21 cellular contexts compared by ENCODE assay signal in the genomic region with DNA sequence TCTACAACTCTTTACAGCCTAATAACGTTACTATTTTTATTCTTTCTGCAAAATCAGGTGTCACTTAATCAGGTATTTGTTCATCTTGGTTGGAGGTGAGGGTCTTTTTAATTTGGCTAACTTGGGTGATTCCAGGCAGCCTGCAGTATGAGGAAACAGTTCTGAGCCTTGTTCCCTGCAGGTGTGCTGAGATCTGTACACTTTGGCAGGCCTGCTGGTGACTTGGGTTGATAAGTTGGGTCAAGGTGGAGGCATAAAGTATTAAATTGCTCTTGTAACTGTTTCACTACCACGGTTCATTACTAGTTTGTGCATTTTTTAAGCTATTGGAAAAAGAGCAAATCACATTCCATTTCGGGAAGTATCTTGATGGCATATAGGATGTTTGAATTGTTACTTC. TPM values are rescaled to one million over a fixed set of nuclear protein-coding genes. Genes with fewer than 3 reads are reported as not detected.
DNase-seq lines count a peak whose midpoint lies in the region; ATAC-seq, FAIRE-seq and TF ChIP-seq lines count a peak whose summit lies in the region.
"Had no signal": no experiment of that assay in that cellular context is flagged by ENCODE, and none has a peak within 500 bp of the region (broad histone marks: within the 10 kb centered on the region; RNA-seq: fewer than 3 reads in every experiment).

No MANE protein-coding gene starts in this region.

- FAIRE-seq in pancreas (lab: Jason Lieb, UNC) (no peak), GM12891 (lab: Jason Lieb, UNC) (no peak)
- FAIRE-seq: GM12892, H54 had no signal

- peaks cover 6% of the 10 kb centered on the region for H3K27me3 Mint-ChIP-seq in progenitor cell of endocrine pancreas
- peaks cover 32 to 40% of the 10 kb centered on the region in 2 donors for H3K27me3 Mint-ChIP-seq in natural killer cell treated with Interleukin-12 subunit alpha and Interleukin-12 subunit beta and Interleukin-15 and Interleukin-18, amount 100 ng/mL, for 72 hours

- peak; percentile 67 for ATAC-seq in body of pancreas
- ATAC-seq in left colon = peak; percentile 82
- peak; percentile 70 to 92 (median 86) for ATAC-seq in pancreas
- ATAC-seq in natural killer cell treated with Interleukin-12 subunit alpha and Interleukin-12 subunit beta and Interleukin-15 and Interleukin-18, amount 100 ng/mL, for 72 hours = no peak

- no peaks in the 10 kb centered on the region for H3K36me3 Mint-ChIP-seq in progenitor cell of endocrine pancreas (ENCODE audit: insufficient read depth)
- no peaks in the 10 kb centered on the region for H3K36me3 Mint-ChIP-seq in natural killer cell treated with Interleukin-12 subunit alpha and Interleukin-12 subunit beta and Interleukin-15 and Interleukin-18, amount 100 ng/mL, for 72 hours
- H3K36me3 Mint-ChIP-seq: CD4-positive, alpha-beta memory T cell had no signal

- peak in 2 of 7 experiments; percentile 10 to 17 for TF ChIP-seq CTCF in body of pancreas (IDR thresholded peaks at IDR 0.05)
- no peak for TF ChIP-seq CTCF in pancreas (IDR thresholded peaks at IDR 0.05)
- TF ChIP-seq CTCF in transverse colon (IDR thresholded peaks at IDR 0.05) = no peak
- TF ChIP-seq CTCF in progenitor cell of endocrine pancreas (IDR thresholded peaks at IDR 0.05; ENCODE audit: unreplicated experiment) = no peak
- no peak for TF ChIP-seq CTCF in suprapubic skin (IDR thresholded peaks at IDR 0.05)

- H3K4me1 ChIP-seq in body of pancreas (peaks cover 85% of the 10 kb centered on the region), pancreas (peaks cover 39 to 66% (median 66%) of the 10 kb centered on the region in 3 donors), transverse colon (peaks cover 0 to 4% (median 1%) of the 10 kb centered on the region in 4 donors), suprapubic skin (no peaks in the 10 kb centered on the region)

- H3K27ac ChIP-seq in body of pancreas (peak overlapping the region in 2 of 4 donors; percentile 57 to 58), pancreas (peak overlapping the region in 2 of 4 donors; percentile 13 to 25), transverse colon (no peak overlapping the region), suprapubic skin (no peak overlapping the region)

- no peak overlapping the region for H3K4me3 Mint-ChIP-seq in progenitor cell of endocrine pancreas (ENCODE audit: low read depth)
- no peak overlapping the region for H3K4me3 Mint-ChIP-seq in natural killer cell treated with Interleukin-12 subunit alpha and Interleukin-12 subunit beta and Interleukin-15 and Interleukin-18, amount 100 ng/mL, for 72 hours
- H3K4me3 Mint-ChIP-seq: CD4-positive, alpha-beta memory T cell; HFFc6 had no signal

- WGBS in body of pancreas, 2 donors = 8 to 22% methylated on average over 3 of the region's 3 CpGs
- WGBS in pancreas, 2 donors = 19 to 20% methylated on average over 3 of the region's 3 CpGs
- 38 to 44% methylated on average over 3 of the region's 3 CpGs for WGBS in transverse colon (ENCODE audit: low coverage in 1 of 2), 2 donors
- WGBS in suprapubic skin = 79% methylated on average over 3 of the region's 3 CpGs

- no peaks in the 10 kb centered on the region for H3K27me3 ChIP-seq in body of pancreas
- H3K27me3 ChIP-seq in pancreas = no peaks in the 10 kb centered on the region
- H3K27me3 ChIP-seq in transverse colon = peaks cover 13% of the 10 kb centered on the region
- H3K27me3 ChIP-seq in suprapubic skin = peaks cover 4% of the 10 kb centered on the region

- no peak overlapping the region for H3K4me3 ChIP-seq in body of pancreas
- H3K4me3 ChIP-seq in pancreas = no peak overlapping the region
- H3K4me3 ChIP-seq in transverse colon = no peak overlapping the region
- no peak overlapping the region for H3K4me3 ChIP-seq in suprapubic skin
- H3K4me3 ChIP-seq: HAP-1 had no signal

- DNase-seq in body of pancreas = peak; percentile 54 to 81 (median 66)
- DNase-seq in left colon = peak; percentile 28 to 39
- DNase-seq in pancreas = peak in 3 of 6 donors; percentile 42 to 68 (median 50)
- peak; percentile 30 for DNase-seq in transverse colon
- no peak for DNase-seq in progenitor cell of endocrine pancreas (ENCODE audit: low spot score, unreplicated experiment)
- DNase-seq in GM12891 (ENCODE audit: insufficient read length, low spot score) = no peak
- DNase-seq in natural killer cell treated with Interleukin-12 subunit alpha and Interleukin-12 subunit beta and Interleukin-15 and Interleukin-18, amount 100 ng/mL, for 72 hours (ENCODE audit: low spot score) = no peak
- no peak for DNase-seq in suprapubic skin (ENCODE audit: low spot score in 2 of 2)
- DNase-seq: C1 segment of cervical spinal cord; Calu3; CD4-positive, alpha-beta memory T cell; COR-L47; DMS53; DMS79 treated with DMSO at 0.1 percent for 48 hours; GF-D8; GOT3; HFFc6 had no signal

- H3K36me3 ChIP-seq in body of pancreas (replicated peaks in 1 of 2; ENCODE audit: insufficient read depth in 1 of 2, low read depth in 2 of 2) (no peaks in the 10 kb centered on the region), pancreas (no peaks in the 10 kb centered on the region), transverse colon (no peaks in the 10 kb centered on the region), suprapubic skin (no peaks in the 10 kb centered on the region)
- H3K36me3 ChIP-seq: HAP-1 had no signal

- H3K9me3 Mint-ChIP-seq in progenitor cell of endocrine pancreas (ENCODE audit: low read depth) = no peaks in the 10 kb centered on the region
- H3K9me3 Mint-ChIP-seq in natural killer cell treated with Interleukin-12 subunit alpha and Interleukin-12 subunit beta and Interleukin-15 and Interleukin-18, amount 100 ng/mL, for 72 hours = peaks cover 4% of the 10 kb centered on the region
- H3K9me3 Mint-ChIP-seq: CD4-positive, alpha-beta memory T cell; HFFc6 had no signal

- H3K27ac Mint-ChIP-seq in progenitor cell of endocrine pancreas = no peak overlapping the region
- H3K27ac Mint-ChIP-seq in natural killer cell treated with Interleukin-12 subunit alpha and Interleukin-12 subunit beta and Interleukin-15 and Interleukin-18, amount 100 ng/mL, for 72 hours = no peak overlapping the region
- H3K27ac Mint-ChIP-seq: CD4-positive, alpha-beta memory T cell; HFFc6 had no signal

- in situ Hi-C loops in transverse colon (cut with MboI; ENCODE audit: low pct_ligation_motif_present in 1 of 4, low pct_unique_long_range_greater_than_20kb in 1 of 4, low sequenced_read_pairs in 3 of 4) = no loop called here

- TF ChIP-seq EP300 in transverse colon (IDR thresholded peaks at IDR 0.05; ENCODE audit: low read depth) = no peak
- no peak for TF ChIP-seq EP300 in suprapubic skin (IDR thresholded peaks at IDR 0.05)

- H3K4me1 Mint-ChIP-seq in progenitor cell of endocrine pancreas (ENCODE audit: low read depth) = peaks cover 19% of the 10 kb centered on the region
- H3K4me1 Mint-ChIP-seq in natural killer cell treated with Interleukin-12 subunit alpha and Interleukin-12 subunit beta and Interleukin-15 and Interleukin-18, amount 100 ng/mL, for 72 hours (ENCODE audit: low read depth in 2 of 2) = peaks cover 0 to 4% of the 10 kb centered on the region in 2 donors

- no peaks in the 10 kb centered on the region for H3K9me3 ChIP-seq in body of pancreas
- H3K9me3 ChIP-seq in pancreas = no peaks in the 10 kb centered on the region
- no peaks in the 10 kb centered on the region for H3K9me3 ChIP-seq in transverse colon
- H3K9me3 ChIP-seq in suprapubic skin = no peaks in the 10 kb centered on the region
- H3K9me3 ChIP-seq: HAP-1 had no signal

- TF ChIP-seq POLR2A in body of pancreas (IDR thresholded peaks at IDR 0.05) (no peak), transverse colon (IDR thresholded peaks at IDR 0.05) (no peak), GM12891 (IDR thresholded peaks at IDR 0.05; ENCODE audit: low read depth, low read length) (no peak), suprapubic skin (IDR thresholded peaks at IDR 0.05) (no peak)

- intact Hi-C loops in body of pancreas (cut with DNase I) = no loop called here
- intact Hi-C loops in left colon (cut with DNase I, micrococcal nuclease) = no loop called here
- intact Hi-C loops in pancreas (cut with DNase I) = no loop called here
- intact Hi-C loops in transverse colon (cut with DNase I; ENCODE audit: low total_unique reads) = no loop called here

TF ChIP-seq in GM12891, 5 proteins besides CTCF, POLR2A, EP300 and RAD21:
- no peak for TF ChIP-seq PAX5 (IDR thresholded peaks at IDR 0.05; ENCODE audit: insufficient read depth, low read length, severe bottlenecking)
- TF ChIP-seq POLR2AphosphoS5 (IDR thresholded peaks at IDR 0.05; ENCODE audit: low read depth, low read length) = no peak
- no peak for TF ChIP-seq SPI1 (IDR thresholded peaks at IDR 0.05; ENCODE audit: low read depth, low read length)
- no peak for TF ChIP-seq POU2F2 (IDR thresholded peaks at IDR 0.05; ENCODE audit: low read depth, low read length)
- TF ChIP-seq TAF1 (IDR thresholded peaks at IDR 0.05; ENCODE audit: low read depth, low read length) = no peak

RNA-seq across cellular contexts. Expression of a gene that starts 10.0 kb away (rescaled TPM):
- total RNA-seq in body of pancreas = 10 to 100 TPM; 40.2 to 62.3 TPM
- total RNA-seq in left colon = 10 to 100 TPM; 16.3 to 18.1 TPM
- total RNA-seq in pancreas = 10 to 100 TPM; 12.6 to 18.8 (median 15.3) TPM
- 10 to 100 TPM in 1 of 2 donors, 1 to 10 TPM in 1; 9.7 to 22.0 TPM for polyA plus RNA-seq in pancreas
- total RNA-seq in transverse colon = 10 to 100 TPM; 18.7 to 69.3 (median 28.9) TPM
- 13.1 and 13.9 TPM in 2 replicates for total RNA-seq in progenitor cell of endocrine pancreas
- polyA plus RNA-seq in GM12891 (2012; ENCODE audit: low read depth, missing spikeins) = 0.03 TPM
- 1 to 10 TPM in 1 of 2 donors, under 1 TPM in 1; 0.64 to 3.0 TPM for total RNA-seq in natural killer cell treated with Interleukin-12 subunit alpha and Interleukin-12 subunit beta and Interleukin-15 and Interleukin-18, amount 100 ng/mL, for 72 hours
- 10 to 100 TPM in 2 of 4 donors, 1 to 10 TPM in 2; 6.3 to 14.1 (median 8.9) TPM for total RNA-seq in suprapubic skin
- total RNA-seq: G401 had no signal

RNA-seq across cellular contexts. Expression of a gene that starts 42.0 kb away (rescaled TPM):
- total RNA-seq in body of pancreas = 10 to 100 TPM; 24.1 to 72.1 TPM
- total RNA-seq in left colon = 1 to 10 TPM; 5.7 to 9.8 TPM
- 10 to 100 TPM in 2 of 6 donors, 1 to 10 TPM in 4; 7.6 to 13.4 (median 8.7) TPM for total RNA-seq in pancreas
- polyA plus RNA-seq in pancreas = 10 to 100 TPM in 1 of 2 donors, 1 to 10 TPM in 1; 5.5 to 25.9 TPM
- 100 to 1,000 TPM in 1 of 4 donors, 10 to 100 TPM in 2, 1 to 10 TPM in 1; 6.8 to 518 (median 11.8) TPM for total RNA-seq in transverse colon
- total RNA-seq in progenitor cell of endocrine pancreas = 33.6 and 37.0 TPM in 2 replicates
- polyA plus RNA-seq in GM12891 (2012; ENCODE audit: low read depth, missing spikeins) = 3.1 TPM
- total RNA-seq in natural killer cell treated with Interleukin-12 subunit alpha and Interleukin-12 subunit beta and Interleukin-15 and Interleukin-18, amount 100 ng/mL, for 72 hours = 10 to 100 TPM in 1 of 2 donors, 1 to 10 TPM in 1; 7.1 to 30.8 TPM
- 10 to 100 TPM in 3 of 4 donors, 1 to 10 TPM in 1; 8.9 to 21.4 (median 14.3) TPM for total RNA-seq in suprapubic skin

Comparison
In these comparisons a context has a peak if more than half of its experiments do, and no peak if none do; other contexts are left out.
1. ATAC-seq: peak in body of pancreas (single experiment), left colon (single experiment) and pancreas (4 of 4); none in natural killer cell treated with Interleukin-12 subunit alpha and Interleukin-12 subunit beta and Interleukin-15 and Interleukin-18, amount 100 ng/mL, for 72 hours (0 of 2).
2. DNase-seq: peak in body of pancreas (4 of 4), left colon (2 of 2) and transverse colon (single experiment); none in progenitor cell of endocrine pancreas (single experiment), GM12891 (single experiment), natural killer cell treated with Interleukin-12 subunit alpha and Interleukin-12 subunit beta and Interleukin-15 and Interleukin-18, amount 100 ng/mL, for 72 hours (single experiment) and suprapubic skin (0 of 2).